16 cellular contexts compared by ENCODE assay signal in the genomic region with DNA sequence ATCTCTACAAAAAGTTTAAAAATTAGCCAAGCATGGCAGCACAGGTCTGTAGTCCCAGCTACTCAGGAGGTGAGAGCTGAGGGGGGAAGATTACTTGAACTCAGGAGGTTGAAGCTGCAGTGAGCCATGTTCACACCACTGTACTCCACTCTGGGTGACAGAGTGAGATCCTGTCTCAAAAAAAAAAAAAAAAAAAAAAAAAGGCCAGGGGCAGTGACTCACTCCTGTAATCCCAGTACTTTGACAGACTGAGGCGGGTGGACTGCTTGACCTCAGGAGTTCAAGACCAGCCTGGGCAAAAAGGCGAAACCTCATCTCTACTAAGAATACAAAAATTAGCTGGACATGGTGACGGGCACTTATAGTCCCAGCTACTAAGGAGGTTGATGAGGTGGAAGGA. TPM values are rescaled to one million over a fixed set of nuclear protein-coding genes. Genes with fewer than 3 reads are reported as not detected.
DNase-seq lines count a peak whose midpoint lies in the region; ATAC-seq and TF ChIP-seq lines count a peak whose summit lies in the region.
"Had no signal": no experiment of that assay in that cellular context is flagged by ENCODE, and none has a peak within 500 bp of the region (broad histone marks: within the 10 kb centered on the region; RNA-seq: fewer than 3 reads in every experiment).

No MANE protein-coding gene starts in this region.

- no peak for ATAC-seq in SK-N-SH treated with all-trans-retinoic acid at 6 μM for 48 hours

- no peak overlapping the region for H4K91ac ChIP-seq in mesenchymal stem cell (ENCODE audit: low read length)

- peak overlapping the region; percentile 24; the same call in 1 of the 2 replicates for H3K27ac Mint-ChIP-seq in HFFc6

- H2BK12ac ChIP-seq in mesenchymal stem cell (ENCODE audit: low read length in 2 of 2), result no peak overlapping the region

- no peak overlapping the region for H3K4ac ChIP-seq in mesenchymal stem cell (ENCODE audit: low read depth in 1 of 2, low read length in 2 of 2)

- H4K20me1 ChIP-seq in SK-N-SH (ENCODE audit: insufficient read depth) (no peaks in the 10 kb centered on the region), mammary epithelial cell (ENCODE audit: insufficient read depth, low read length) (no peaks in the 10 kb centered on the region)

- no peak overlapping the region for H3K4me3 ChIP-seq in SK-N-SH (ENCODE audit: low read depth in 2 of 2, low read length in 1 of 2)
- no peak overlapping the region for H3K4me3 ChIP-seq in mammary epithelial cell (replicated peaks in 1 of 3; ENCODE audit: insufficient read depth in 1 of 3, low read depth in 2 of 3, low read length in 3 of 3)
- H3K4me3 ChIP-seq in mesenchymal stem cell (ENCODE audit: insufficient read depth in 1 of 2, low read depth in 1 of 2, low read length in 2 of 2), result no peak overlapping the region
- no peak overlapping the region for H3K4me3 ChIP-seq in coronary artery
- H3K4me3 ChIP-seq: thyroid gland had no signal

- H3K4me1 ChIP-seq in SK-N-SH (ENCODE audit: control insufficient read depth in 1 of 2, insufficient read depth in 2 of 2, low read depth in 1 of 2, low read length in 1 of 2), result peaks cover 0 to 6% of the 10 kb centered on the region in 2 experiments; a peak in 2 of 4 replicates
- H3K4me1 ChIP-seq in mammary epithelial cell (ENCODE audit: insufficient read depth, low read length), result no peaks in the 10 kb centered on the region
- no peaks in the 10 kb centered on the region for H3K4me1 ChIP-seq in mesenchymal stem cell (ENCODE audit: control insufficient read depth, insufficient read depth, low read depth, low read length)

- dilution Hi-C loops in mammary epithelial cell (cut with HindIII; ENCODE audit: low sequenced_read_pairs), result no loop called here

- peaks cover 11% of the 10 kb centered on the region for H3K79me1 ChIP-seq in mesenchymal stem cell (replicated peaks; ENCODE audit: low read length, poor library complexity, severe bottlenecking)

- DNase-seq in SK-N-SH, result no peak
- peak; percentile 13 for DNase-seq in HFFc6
- peak; percentile 26 for DNase-seq in mammary epithelial cell
- DNase-seq in mesenchymal stem cell, result peak; percentile 34
- no peak for DNase-seq in NCI-H1436 treated with DMSO at 0.1 percent for 48 hours (lab: John Stamatoyannopoulos, UW)
- no peak for DNase-seq in coronary artery (ENCODE audit: low spot score)
- DNase-seq in DMS79 treated with DMSO at 0.1 percent for 48 hours (lab: John Stamatoyannopoulos, UW), result no peak
- DNase-seq: 8988T; activated T-cell treated with anti-CD3 and anti-CD28 coated beads, Interleukin-2, amount 50 U/mL, for 24 hours; amniotic stem cell; midbrain; SHP77 treated with DMSO at 0.1 percent for 48 hours; stimulated activated CD4-positive, alpha-beta T cell treated with anti-CD3 and anti-CD28 coated beads, Interleukin-4, amount 100 ng/mL, for 4 hours; thyroid gland had no signal

- no peak overlapping the region for H2BK5ac ChIP-seq in mesenchymal stem cell (ENCODE audit: low read depth, low read length, poor library complexity, severe bottlenecking)

- H3K9ac ChIP-seq in SK-N-SH, result no peak overlapping the region
- H3K9ac ChIP-seq in mammary epithelial cell (ENCODE audit: insufficient read depth, low read length), result no peak overlapping the region
- no peak overlapping the region for H3K9ac ChIP-seq in mesenchymal stem cell (ENCODE audit: low read length)

- CTCF ChIA-PET in SK-N-SH (lab: Yijun Ruan, JAX), result interaction anchor here (1.1 to 12.7 kb wide), 2 partner anchors 14 to 210 kb away, joined by 3 to 124 read pairs; no protein-coding TSS in a partner anchor
- CTCF ChIA-PET in mammary epithelial cell (lab: Charles Lee; ENCODE audit: low non-redundant PET), result no interaction called here

- TF ChIP-seq CTCF in SK-N-SH (IDR thresholded peaks at IDR 0.05) (no peak), HFFc6 (IDR thresholded peaks at IDR 0.05) (no peak), mammary epithelial cell (conservative IDR thresholded peaks at IDR 0.05 in 1 of 2, IDR thresholded peaks at IDR 0.05 in 1 of 2; ENCODE audit: extremely low read depth in 1 of 2, insufficient read depth in 1 of 2, low read depth in 1 of 2, low read length in 2 of 2) (no peak), coronary artery (IDR thresholded peaks at IDR 0.05) (no peak)

- no peak overlapping the region for H2AK5ac ChIP-seq in mesenchymal stem cell (ENCODE audit: low read length, severe bottlenecking)

- H3K79me2 ChIP-seq in SK-N-SH (ENCODE audit: insufficient read depth) (peaks cover 75% of the 10 kb centered on the region), mammary epithelial cell (ENCODE audit: insufficient read depth, low read length) (peaks cover 53% of the 10 kb centered on the region)

- H3K4me3 Mint-ChIP-seq in HFFc6, result peak overlapping the region; percentile 30; the same call in 1 of the 2 replicates
- H3K4me3 Mint-ChIP-seq: activated T-cell treated with anti-CD3 and anti-CD28 coated beads, Interleukin-2, amount 50 U/mL, for 24 hours had no signal

- POLR2A ChIA-PET in SK-N-SH (lab: Yijun Ruan, JAX), result no interaction called here

- H4K8ac ChIP-seq in mesenchymal stem cell (ENCODE audit: low read length), result no peak overlapping the region

- no TSS peak for BruUV-seq in mammary epithelial cell (replicated peaks; lab: Mats Ljungman, UMichigan)

- H2AFZ ChIP-seq in SK-N-SH (ENCODE audit: low read depth) (no peak overlapping the region), mammary epithelial cell (ENCODE audit: low read depth, low read length) (no peak overlapping the region), mesenchymal stem cell (ENCODE audit: low read depth, low read length) (no peak overlapping the region)

- no peak for TF ChIP-seq RAD21 in SK-N-SH (IDR thresholded peaks at IDR 0.05; ENCODE audit: low read length)

- H3K27me3 Mint-ChIP-seq in HFFc6 (ENCODE audit: insufficient read depth), result no peaks in the 10 kb centered on the region
- H3K27me3 Mint-ChIP-seq: activated T-cell treated with anti-CD3 and anti-CD28 coated beads, Interleukin-2, amount 50 U/mL, for 24 hours had no signal

- H2BK15ac ChIP-seq in mesenchymal stem cell (ENCODE audit: low read depth, poor library complexity, severe bottlenecking), result no peak overlapping the region

- H3K27me3 ChIP-seq in SK-N-SH (ENCODE audit: insufficient read depth), result no peaks in the 10 kb centered on the region
- no peaks in the 10 kb centered on the region for H3K27me3 ChIP-seq in mammary epithelial cell (ENCODE audit: insufficient read depth, low read length)
- H3K27me3 ChIP-seq in mesenchymal stem cell (ENCODE audit: control insufficient read depth in 1 of 2, insufficient read depth in 1 of 2, low read length in 2 of 2), result no peaks in the 10 kb centered on the region
- H3K27me3 ChIP-seq: thyroid gland had no signal

- no peak overlapping the region for H3K23ac ChIP-seq in mesenchymal stem cell (ENCODE audit: low read length in 2 of 2)

- H3K4me1 Mint-ChIP-seq in HFFc6 (ENCODE audit: low read depth), result peaks cover 26% of the 10 kb centered on the region

- peaks cover 66 to 92% of the 10 kb centered on the region in 2 experiments for H3K36me3 ChIP-seq in SK-N-SH (replicated peaks in 1 of 2; ENCODE audit: control insufficient read depth in 1 of 2, insufficient read depth in 2 of 2, low read length in 1 of 2)
- H3K36me3 ChIP-seq in mammary epithelial cell (ENCODE audit: insufficient read depth, low read length), result peaks cover 35% of the 10 kb centered on the region
- H3K36me3 ChIP-seq in mesenchymal stem cell (ENCODE audit: control insufficient read depth in 1 of 2, insufficient read depth in 2 of 2, low read depth in 1 of 2, low read length in 2 of 2), result peaks cover 14 to 89% of the 10 kb centered on the region in 2 experiments

- peaks cover 45% of the 10 kb centered on the region for H3K36me3 Mint-ChIP-seq in HFFc6 (ENCODE audit: low read depth)

- TF ChIP-seq EP300 in SK-N-SH (IDR thresholded peaks at IDR 0.05; ENCODE audit: borderline replicate concordance in 1 of 2, low read depth in 1 of 2, low read length in 1 of 2), result no peak

- no peaks in the 10 kb centered on the region for H3K9me3 Mint-ChIP-seq in HFFc6
- H3K9me3 Mint-ChIP-seq: activated T-cell treated with anti-CD3 and anti-CD28 coated beads, Interleukin-2, amount 50 U/mL, for 24 hours had no signal

- H3K4me2 ChIP-seq in SK-N-SH (no peak overlapping the region), mammary epithelial cell (ENCODE audit: insufficient read depth, low read depth, low read length) (no peak overlapping the region), mesenchymal stem cell (ENCODE audit: low read length, poor library complexity, severe bottlenecking) (no peak overlapping the region)

- intact Hi-C loops in mammary epithelial cell (cut with micrococcal nuclease), result no loop called here

- no peaks in the 10 kb centered on the region for H3K9me3 ChIP-seq in SK-N-SH
- no peaks in the 10 kb centered on the region for H3K9me3 ChIP-seq in mammary epithelial cell (replicated peaks; ENCODE audit: insufficient read depth, low read length)
- H3K9me3 ChIP-seq in mesenchymal stem cell (ENCODE audit: control insufficient read depth, low read length), result no peaks in the 10 kb centered on the region
- H3K9me3 ChIP-seq: thyroid gland had no signal

- no peak overlapping the region for H3K14ac ChIP-seq in mesenchymal stem cell (ENCODE audit: low read length in 2 of 2)

- H3K9me2 ChIP-seq in SK-N-SH, result no peaks in the 10 kb centered on the region

- no peak overlapping the region for H2BK120ac ChIP-seq in mesenchymal stem cell (ENCODE audit: low read depth, low read length)

- in situ Hi-C loops in mammary epithelial cell (cut with MboI; ENCODE audit: low sequenced_read_pairs in 2 of 2), result no loop called here

- H3K18ac ChIP-seq in mesenchymal stem cell (ENCODE audit: low read depth in 1 of 2, low read length in 2 of 2), result no peak overlapping the region

- 100% methylated on average over 3 of the region's 3 CpGs for WGBS in SK-N-SH (ENCODE audit: low lambda C conversion rate)
- WGBS in mammary epithelial cell (ENCODE audit: low coverage, missing lambda C conversion rate), result 100% methylated on average over 3 of the region's 3 CpGs
- 100% methylated on average over 1 of the region's 3 CpGs for WGBS in mesenchymal stem cell

- H3F3A ChIP-seq in SK-N-SH (replicated peaks; ENCODE audit: insufficient read depth), result peaks cover 28% of the 10 kb centered on the region

- H3K27ac ChIP-seq in SK-N-SH (ENCODE audit: low read depth in 2 of 2, low read length in 1 of 2), result peak overlapping the region in 1 of 2 experiments; percentile 30; a peak in 1 of 4 replicates
- no peak overlapping the region for H3K27ac ChIP-seq in mammary epithelial cell (ENCODE audit: insufficient read depth, low read depth, low read length)
- H3K27ac ChIP-seq in mesenchymal stem cell (ENCODE audit: low read length, poor library complexity, severe bottlenecking), result no peak overlapping the region
- H3K27ac ChIP-seq in coronary artery, result no peak overlapping the region
- H3K27ac ChIP-seq: C4-2B, thyroid gland had no signal

RNA-seq across cellular contexts. Expression of a gene that starts 37.0 kb away (rescaled TPM):
- 19.7 and 29.7 TPM in 2 replicates for polyA plus RNA-seq in SK-N-SH (2012; rRNA removed)
- 22.7 and 25.9 TPM in 2 replicates for polyA plus RNA-seq in SK-N-SH (2012; cell fraction: cytosol; rRNA removed)
- 12.6 and 30.0 TPM in 2 replicates for polyA plus RNA-seq in SK-N-SH (2012; cell fraction: nucleus; rRNA removed)
- 10 to 100 TPM; 60.3 to 69.0 (median 64.8) TPM for total RNA-seq in HFFc6 (2021; fragmentation: NEBNext Ultra II Directional; extraction: Animal tissue kit (Norgen Biotek cat#: 25700))
- total RNA-seq in mammary epithelial cell, result 10 to 100 TPM; 50.7 to 60.8 TPM
- polyA plus RNA-seq in mammary epithelial cell, result 28.5 TPM
- 48.0 TPM for polyA minus RNA-seq in mammary epithelial cell
- 23.4 TPM for polyA plus RNA-seq in mesenchymal stem cell (2013, experiment 1 of 2)
- 23.8 TPM for polyA plus RNA-seq in mesenchymal stem cell (2013, experiment 2 of 2)

Comparison
In these comparisons a context has a peak if more than half of its experiments do, and no peak if none do; other contexts are left out.
1. DNase-seq: peak in HFFc6 (single experiment), mammary epithelial cell (single experiment) and mesenchymal stem cell (single experiment); none in SK-N-SH (single experiment), NCI-H1436 treated with DMSO at 0.1 percent for 48 hours (single experiment), coronary artery (single experiment) and DMS79 treated with DMSO at 0.1 percent for 48 hours (single experiment).